In the genomic region with DNA sequence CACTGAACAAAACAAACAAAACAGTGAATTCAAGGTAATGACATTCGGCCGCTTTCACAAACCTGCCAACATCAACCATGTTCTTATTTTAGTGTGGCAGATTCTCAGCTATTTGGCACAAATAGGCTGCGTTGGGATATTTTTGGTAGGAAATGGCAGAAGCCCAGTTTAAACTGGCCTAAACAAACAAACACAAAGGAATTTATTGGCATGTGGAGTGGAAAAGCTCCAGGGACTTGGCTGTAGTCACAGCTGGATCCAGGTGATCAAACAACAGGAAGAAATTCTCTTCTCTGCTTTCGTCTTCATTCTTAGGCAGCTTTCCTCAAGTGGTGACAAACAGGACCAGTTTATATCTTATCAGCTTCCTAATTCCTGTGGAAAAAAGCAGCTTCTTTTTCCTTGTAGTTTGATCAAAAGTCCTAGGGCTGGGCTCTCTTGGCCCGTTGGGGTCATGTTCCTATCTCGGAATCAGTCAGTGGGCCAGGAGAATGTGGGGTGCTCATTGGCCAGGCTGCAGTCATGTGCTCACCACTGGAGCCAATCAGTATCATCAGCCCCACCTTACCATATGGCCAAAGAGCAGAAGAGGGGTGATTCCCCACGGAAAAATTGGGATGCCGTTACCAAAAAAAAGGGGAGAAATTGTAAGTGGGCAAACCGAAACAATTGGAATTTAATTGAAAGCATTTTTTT, we compare ENCODE assay signal across 13 cellular contexts. TPM values are rescaled to one million over a fixed set of nuclear protein-coding genes. Genes with fewer than 3 reads are reported as not detected.
DNase-seq lines count a peak whose midpoint lies in the region; TF ChIP-seq lines count a peak whose summit lies in the region.
"Had no signal": no experiment of that assay in that cellular context is flagged by ENCODE, and none has a peak within 500 bp of the region (broad histone marks: within the 10 kb centered on the region; RNA-seq: fewer than 3 reads in every experiment).

No MANE protein-coding gene starts in this region.

- no peaks in the 10 kb centered on the region for H3K36me3 ChIP-seq in Caco-2 (ENCODE audit: control insufficient read depth, insufficient read depth, low read length)
- no peaks in the 10 kb centered on the region for H3K36me3 ChIP-seq in neural progenitor cell
- H3K36me3 ChIP-seq: Peyer's patch, spleen had no signal

- H3K9me3 ChIP-seq in Caco-2 (no peaks in the 10 kb centered on the region), neural progenitor cell (ENCODE audit: low read depth) (no peaks in the 10 kb centered on the region)
- H3K9me3 ChIP-seq: Peyer's patch, spleen had no signal

- POLR2A ChIA-PET in Caco-2 (lab: Charles Lee), result no interaction called here

- TF ChIP-seq RAD21 in Ishikawa (IDR thresholded peaks at IDR 0.05; ENCODE audit: low read depth), result no peak

- no peak overlapping the region for H3K27ac ChIP-seq in neural progenitor cell
- H3K27ac ChIP-seq: epithelial cell of prostate, Peyer's patch, spleen had no signal

- H3K4me2 ChIP-seq in neural progenitor cell, result no peak overlapping the region

- H3K27me3 Mint-ChIP-seq in Caco-2 (ENCODE audit: insufficient read depth, unreplicated experiment), result no peaks in the 10 kb centered on the region
- peaks cover 2% of the 10 kb centered on the region for H3K27me3 Mint-ChIP-seq in neural progenitor cell (ENCODE audit: insufficient read depth, low read depth)
- H3K27me3 Mint-ChIP-seq: brain had no signal

- no peak overlapping the region for H2AFZ ChIP-seq in neural progenitor cell (replicated peaks)

- intact Hi-C loops in Caco-2 (cut with micrococcal nuclease; ENCODE audit: unreplicated experiment), result no loop called here

- in situ Hi-C loops in astrocyte of the spinal cord (cut with HindIII; ENCODE audit: low sequenced_read_pairs), result no loop called here

- H3K36me3 Mint-ChIP-seq in Caco-2 (ENCODE audit: insufficient read depth, unreplicated experiment), result peaks cover 49% of the 10 kb centered on the region
- peaks cover 17% of the 10 kb centered on the region for H3K36me3 Mint-ChIP-seq in neural progenitor cell
- H3K36me3 Mint-ChIP-seq: brain had no signal

- H4K20me1 ChIP-seq in neural progenitor cell (ENCODE audit: low read depth), result no peaks in the 10 kb centered on the region

- no peaks in the 10 kb centered on the region for H3F3A ChIP-seq in neural progenitor cell (ENCODE audit: low read depth)

- H3K27ac Mint-ChIP-seq in Caco-2 (ENCODE audit: unreplicated experiment) (peak overlapping the region; percentile 25), neural progenitor cell (no peak overlapping the region)
- H3K27ac Mint-ChIP-seq: brain had no signal

- H3K27me3 ChIP-seq in Caco-2 (replicated peaks; ENCODE audit: control insufficient read depth, insufficient read depth, low read length) (no peaks in the 10 kb centered on the region), neural progenitor cell (no peaks in the 10 kb centered on the region)
- H3K27me3 ChIP-seq: Peyer's patch, spleen had no signal

- no peak overlapping the region for H3K4me3 Mint-ChIP-seq in Caco-2 (ENCODE audit: unreplicated experiment)
- no peak overlapping the region for H3K4me3 Mint-ChIP-seq in neural progenitor cell
- H3K4me3 Mint-ChIP-seq: brain had no signal

- CTCF ChIA-PET in Caco-2 (lab: Charles Lee), result no interaction called here

- DNase-seq in Caco-2 (peak in 1 of 2 experiments; percentile 27), astrocyte of the spinal cord (ENCODE audit: low read depth, low spot score) (peak; percentile 54), neural progenitor cell (ENCODE audit: low spot score) (peak; percentile 11), NCI-H1417 treated with DMSO at 0.1 percent for 48 hours (lab: John Stamatoyannopoulos, UW) (no peak), occipital lobe (lab: John Stamatoyannopoulos, UW) (no peak), nucleus accumbens (lab: John Stamatoyannopoulos, UW) (no peak)
- DNase-seq in activated naive CD4-positive, alpha-beta T cell (lab: John Stamatoyannopoulos, UW), result no peak
- DNase-seq: NCI-H1436, Peyer's patch, spleen had no signal

- H3K4me3 ChIP-seq in Caco-2 (ENCODE audit: low read depth, low read length) (no peak overlapping the region), astrocyte of the spinal cord (ENCODE audit: low read depth, low read length) (no peak overlapping the region), neural progenitor cell (no peak overlapping the region)
- H3K4me3 ChIP-seq: Peyer's patch, spleen had no signal

- no peak for TF ChIP-seq EP300 in Ishikawa (IDR thresholded peaks at IDR 0.05; ENCODE audit: borderline replicate concordance)

- no peak for TF ChIP-seq CTCF in Caco-2 (IDR thresholded peaks at IDR 0.05; ENCODE audit: insufficient read depth in 1 of 2, low read depth in 1 of 2, low read length in 1 of 2, severe bottlenecking in 1 of 2, unreplicated experiment in 1 of 2)
- no peak for TF ChIP-seq CTCF in astrocyte of the spinal cord (IDR thresholded peaks at IDR 0.05; ENCODE audit: low read depth, low read length)
- TF ChIP-seq CTCF in neural progenitor cell (IDR thresholded peaks at IDR 0.05), result no peak

- no TSS peak for BruUV-seq in Caco-2 (replicated peaks; lab: Mats Ljungman, UMichigan)

- H3K9me3 Mint-ChIP-seq in Caco-2 (ENCODE audit: unreplicated experiment), result peaks cover 11% of the 10 kb centered on the region
- peaks cover 3% of the 10 kb centered on the region for H3K9me3 Mint-ChIP-seq in neural progenitor cell

- H3K79me2 ChIP-seq in neural progenitor cell (ENCODE audit: low read depth), result no peaks in the 10 kb centered on the region

- peaks cover 46% of the 10 kb centered on the region for H3K4me1 Mint-ChIP-seq in Caco-2 (ENCODE audit: low read depth, unreplicated experiment)
- H3K4me1 Mint-ChIP-seq in neural progenitor cell, result peaks cover 21% of the 10 kb centered on the region

- H3K4me1 ChIP-seq in Caco-2 (peaks cover 54% of the 10 kb centered on the region), neural progenitor cell (peaks cover 21% of the 10 kb centered on the region)
- H3K4me1 ChIP-seq: Peyer's patch had no signal

- H3K9ac ChIP-seq in neural progenitor cell, result no peak overlapping the region

TF ChIP-seq in Ishikawa, 13 proteins besides CTCF, POLR2A, EP300 and RAD21:
- TF ChIP-seq, protein P1, sequence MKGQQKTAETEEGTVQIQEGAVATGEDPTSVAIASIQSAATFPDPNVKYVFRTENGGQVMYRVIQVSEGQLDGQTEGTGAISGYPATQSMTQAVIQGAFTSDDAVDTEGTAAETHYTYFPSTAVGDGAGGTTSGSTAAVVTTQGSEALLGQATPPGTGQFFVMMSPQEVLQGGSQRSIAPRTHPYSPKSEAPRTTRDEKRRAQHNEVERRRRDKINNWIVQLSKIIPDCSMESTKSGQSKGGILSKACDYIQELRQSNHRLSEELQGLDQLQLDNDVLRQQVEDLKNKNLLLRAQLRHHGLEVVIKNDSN (IDR thresholded peaks at IDR 0.05), result peak; percentile 27; the same call in 1 of the 2 replicates
- TF ChIP-seq TCF12 (IDR thresholded peaks at IDR 0.05; ENCODE audit: low read depth) (no peak), NFIC (IDR thresholded peaks at IDR 0.05) (peak; percentile 24; the same call in 1 of the 2 replicates)

RNA-seq across cellular contexts. Expression of a gene that starts 22.6 kb away (rescaled TPM):
- total RNA-seq in Caco-2 (2022) (173 and 209 TPM in 2 replicates), neural progenitor cell (ENCODE audit: low replicate concordance) (32.7 and 59.9 TPM in 2 replicates), occipital lobe (36.3 TPM)

Comparison
In these comparisons a context has a peak if more than half of its experiments do, and no peak if none do; other contexts are left out.
1. DNase-seq: peak in astrocyte of the spinal cord (single experiment) and neural progenitor cell (single experiment); none in activated naive CD4-positive, alpha-beta T cell (0 of 4), NCI-H1417 treated with DMSO at 0.1 percent for 48 hours (single experiment), occipital lobe (single experiment) and nucleus accumbens (0 of 56).